ENCODE assay signal across 12 cellular contexts in the genomic region with DNA sequence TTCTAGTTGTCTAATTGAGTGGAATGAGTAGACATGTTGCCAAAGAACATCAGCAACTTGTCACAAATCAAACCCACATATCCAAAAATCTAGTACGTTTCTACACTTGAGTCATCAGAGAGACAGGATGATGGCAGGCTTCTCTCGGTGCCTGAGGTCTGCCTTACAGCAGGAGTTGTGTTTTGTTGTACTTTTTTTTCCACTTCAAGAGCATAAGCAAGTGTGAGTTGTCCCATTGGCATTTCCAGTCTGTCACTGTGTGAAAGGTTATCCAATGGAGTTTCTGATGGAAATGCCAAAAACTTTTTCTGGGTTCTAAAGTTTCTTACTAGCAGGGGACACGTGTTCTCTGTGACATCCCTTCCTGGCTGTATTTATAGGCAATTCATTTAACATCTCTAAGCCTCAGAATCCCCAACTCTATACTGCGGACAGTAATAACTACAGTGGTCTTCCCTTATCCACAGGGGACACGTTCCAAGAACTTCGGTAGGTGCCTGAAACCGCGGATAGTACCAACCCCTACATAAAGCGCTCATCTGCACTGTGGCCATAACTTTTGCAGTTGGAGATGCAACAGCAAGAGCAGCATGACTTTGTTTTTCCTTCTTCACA.
DNase-seq lines count a peak whose midpoint lies in the region; ATAC-seq and TF ChIP-seq lines count a peak whose summit lies in the region.
"Had no signal": no experiment of that assay in that cellular context is flagged by ENCODE, and none has a peak within 500 bp of the region (broad histone marks: within the 10 kb centered on the region; RNA-seq: fewer than 3 reads in every experiment).

No MANE protein-coding gene starts in this region.

- CTCF ChIA-PET in activated CD8-positive, alpha-beta memory T cell treated with anti-CD3 and anti-CD28 coated beads, Interleukin-2, amount 10 ng/mL, durations not matched to agents 7 days and 5 days (lab: Charles Lee): no interaction called here
- CTCF ChIA-PET in Calu3 (lab: Charles Lee): no interaction called here

- ATAC-seq in activated CD8-positive, alpha-beta memory T cell treated with anti-CD3 and anti-CD28 coated beads, Interleukin-2, amount 10 ng/mL, durations not matched to agents 7 days and 5 days: peak; percentile 91
- no peak for ATAC-seq in GM18502 (IDR thresholded peaks at IDR 0.05; ENCODE audit: poor library complexity, unreplicated experiment)

- no peak for TF ChIP-seq CTCF in fibroblast of mammary gland (conservative IDR thresholded peaks at IDR 0.05; ENCODE audit: control insufficient read depth, insufficient read depth, low read depth, low read length)
- no peak for TF ChIP-seq CTCF in Calu3 (IDR thresholded peaks at IDR 0.05; ENCODE audit: unreplicated experiment)

- peak; percentile 73 for DNase-seq in activated CD8-positive, alpha-beta memory T cell treated with anti-CD3 and anti-CD28 coated beads, Interleukin-2, amount 10 ng/mL, durations not matched to agents 7 days and 5 days
- DNase-seq in activated CD8-positive, alpha-beta memory T cell treated with anti-CD3 and anti-CD28 coated beads, Interleukin-2, amount 50 U/mL, for 48 hours: no peak
- DNase-seq in activated CD4-positive, alpha-beta T cell treated with anti-CD3 and anti-CD28 coated beads, Interleukin-2, amount 50 U/mL, for 48 hours: peak; percentile 56 to 68
- DNase-seq in fibroblast of mammary gland (ENCODE audit: low read depth) (peak; percentile 92), Calu3 (no peak), posterior vena cava (ENCODE audit: low spot score) (no peak)
- peak; percentile 42 for DNase-seq in stimulated activated naive CD4-positive, alpha-beta T cell treated with Interleukin-2 at 50 U/mL for 16 hours (lab: John Stamatoyannopoulos, UW)
- DNase-seq: midbrain, NCI-H1436 treated with DMSO at 0.1 percent for 48 hours had no signal

- peak overlapping the region; percentile 84 for H3K27ac Mint-ChIP-seq in activated CD8-positive, alpha-beta memory T cell treated with anti-CD3 and anti-CD28 coated beads, Interleukin-2, amount 10 ng/mL, durations not matched to agents 7 days and 5 days
- no peak overlapping the region for H3K27ac Mint-ChIP-seq in Calu3 (ENCODE audit: unreplicated experiment)
- H3K27ac Mint-ChIP-seq: B cell; dendritic cell treated with granulocyte-macrophage colony-stimulating factor and Interleukin-4, amounts not matched to agents 40 ng/mL and 50 ng/mL, for 4 days had no signal

- H3K4me3 Mint-ChIP-seq in activated CD8-positive, alpha-beta memory T cell treated with anti-CD3 and anti-CD28 coated beads, Interleukin-2, amount 10 ng/mL, durations not matched to agents 7 days and 5 days: peak overlapping the region; percentile 59
- no peak overlapping the region for H3K4me3 Mint-ChIP-seq in Calu3 (ENCODE audit: low read depth, unreplicated experiment)
- H3K4me3 Mint-ChIP-seq: B cell; dendritic cell treated with granulocyte-macrophage colony-stimulating factor and Interleukin-4, amounts not matched to agents 40 ng/mL and 50 ng/mL, for 4 days had no signal

- H3K9me3 Mint-ChIP-seq in activated CD8-positive, alpha-beta memory T cell treated with anti-CD3 and anti-CD28 coated beads, Interleukin-2, amount 10 ng/mL, durations not matched to agents 7 days and 5 days (ENCODE audit: low read depth): peaks cover 5% of the 10 kb centered on the region
- H3K9me3 Mint-ChIP-seq in Calu3 (ENCODE audit: low read depth, unreplicated experiment): no peaks in the 10 kb centered on the region
- H3K9me3 Mint-ChIP-seq: dendritic cell treated with granulocyte-macrophage colony-stimulating factor and Interleukin-4, amounts not matched to agents 40 ng/mL and 50 ng/mL, for 4 days had no signal

- BruUV-seq in Calu3 (replicated peaks; lab: Mats Ljungman, UMichigan): no TSS peak

- intact Hi-C loops in Calu3 (cut with micrococcal nuclease; ENCODE audit: unreplicated experiment): no loop called here
- intact Hi-C loops in posterior vena cava (cut with DNase I): no loop called here

- H3K4me1 Mint-ChIP-seq in activated CD8-positive, alpha-beta memory T cell treated with anti-CD3 and anti-CD28 coated beads, Interleukin-2, amount 10 ng/mL, durations not matched to agents 7 days and 5 days: peaks cover 71% of the 10 kb centered on the region
- no peaks in the 10 kb centered on the region for H3K4me1 Mint-ChIP-seq in Calu3 (ENCODE audit: low read depth, unreplicated experiment)
- H3K4me1 Mint-ChIP-seq: B cell had no signal

- no peak overlapping the region for H3K4me3 ChIP-seq in fibroblast of mammary gland (ENCODE audit: control insufficient read depth, low read depth, low read length)

- peaks cover 17% of the 10 kb centered on the region for H3K36me3 Mint-ChIP-seq in activated CD8-positive, alpha-beta memory T cell treated with anti-CD3 and anti-CD28 coated beads, Interleukin-2, amount 10 ng/mL, durations not matched to agents 7 days and 5 days
- no peaks in the 10 kb centered on the region for H3K36me3 Mint-ChIP-seq in Calu3 (ENCODE audit: insufficient read depth, unreplicated experiment)

- H3K27me3 Mint-ChIP-seq in activated CD8-positive, alpha-beta memory T cell treated with anti-CD3 and anti-CD28 coated beads, Interleukin-2, amount 10 ng/mL, durations not matched to agents 7 days and 5 days: no peaks in the 10 kb centered on the region
- peaks cover 8% of the 10 kb centered on the region for H3K27me3 Mint-ChIP-seq in Calu3 (ENCODE audit: unreplicated experiment)

Comparison
In these comparisons a context has a peak if more than half of its experiments do, and no peak if none do; other contexts are left out.
1. DNase-seq: peak in activated CD8-positive, alpha-beta memory T cell treated with anti-CD3 and anti-CD28 coated beads, Interleukin-2, amount 10 ng/mL, durations not matched to agents 7 days and 5 days (single experiment), activated CD4-positive, alpha-beta T cell treated with anti-CD3 and anti-CD28 coated beads, Interleukin-2, amount 50 U/mL, for 48 hours (2 of 2), fibroblast of mammary gland (single experiment) and stimulated activated naive CD4-positive, alpha-beta T cell treated with Interleukin-2 at 50 U/mL for 16 hours (single experiment); none in activated CD8-positive, alpha-beta memory T cell treated with anti-CD3 and anti-CD28 coated beads, Interleukin-2, amount 50 U/mL, for 48 hours (single experiment), Calu3 (single experiment) and posterior vena cava (single experiment).